8 cellular contexts compared by ENCODE assay signal in the genomic region with DNA sequence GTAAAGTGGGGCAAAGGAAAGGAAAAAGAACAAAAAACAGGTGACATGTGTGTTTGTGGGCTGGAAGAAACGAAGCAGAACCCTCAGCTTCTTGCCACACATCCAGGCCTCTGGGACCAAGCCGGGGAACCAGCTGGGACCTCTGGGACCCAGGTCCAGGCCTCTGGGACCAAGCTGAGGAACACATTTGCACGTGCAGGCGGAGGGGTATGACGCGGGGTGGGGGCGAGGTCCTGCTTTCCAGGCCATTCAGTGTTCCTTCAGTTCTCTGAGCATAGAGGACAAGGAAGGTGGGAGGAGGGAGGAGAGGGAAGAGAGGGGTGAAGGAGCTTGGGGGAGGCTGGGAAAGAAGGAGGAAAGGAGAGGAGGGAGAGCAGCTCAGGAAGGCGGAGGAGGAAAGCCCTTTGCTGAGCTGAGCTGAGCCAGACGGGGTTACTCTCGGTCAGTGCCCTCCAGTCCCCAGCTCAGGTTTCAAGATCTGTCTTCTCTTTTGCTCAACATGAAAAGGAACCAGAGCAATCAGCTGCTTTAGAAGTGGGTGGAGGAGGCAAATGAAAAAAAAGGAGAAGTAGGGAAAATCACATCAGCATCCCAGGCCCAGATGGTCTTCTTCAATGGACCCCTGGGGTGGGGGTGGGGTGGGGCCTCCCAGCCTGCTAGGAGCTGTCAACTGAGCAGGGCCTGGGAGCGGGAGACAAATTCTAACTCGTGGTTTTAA. TPM values are rescaled to one million over a fixed set of nuclear protein-coding genes. Genes with fewer than 3 reads are reported as not detected.
DNase-seq lines count a peak whose midpoint lies in the region; ATAC-seq, FAIRE-seq and TF ChIP-seq lines count a peak whose summit lies in the region.

No MANE protein-coding gene starts in this region.

- CTCF ChIA-PET in endothelial cell of umbilical vein (lab: Charles Lee), result interaction anchor here (0.6 to 2.4 kb wide), 15 partner anchors 9 to 549 kb away, joined by 3 to 14 read pairs (median 4); a partner anchor contains a TSS

- no peak overlapping the region for H3K9ac ChIP-seq in endothelial cell of umbilical vein (replicated peaks; ENCODE audit: extremely low read depth, insufficient read depth, low read length)

- no peak overlapping the region for H3K4me3 ChIP-seq in endothelial cell of umbilical vein (replicated peaks in 1 of 3; ENCODE audit: insufficient read depth in 1 of 3, low read depth in 1 of 3, low read length in 3 of 3)
- H3K4me3 ChIP-seq in muscle layer of duodenum (ENCODE audit: low read depth in 1 of 2, low read length in 2 of 2), result peak overlapping the region in 1 of 2 donors; percentile 36

- peaks cover 38% of the 10 kb centered on the region for H3K4me1 ChIP-seq in endothelial cell of umbilical vein (ENCODE audit: control insufficient read depth, extremely low read depth, insufficient read depth, low read length)
- peaks cover 33 to 66% of the 10 kb centered on the region in 2 donors for H3K4me1 ChIP-seq in muscle layer of duodenum (ENCODE audit: control insufficient read depth in 1 of 2, insufficient read depth in 2 of 2, low read length in 2 of 2)

- no peak for TF ChIP-seq CTCF in GM20000 (IDR thresholded peaks at IDR 0.05; ENCODE audit: extremely low read depth, missing control alignments)
- no peak for TF ChIP-seq CTCF in endothelial cell of umbilical vein (IDR thresholded peaks at IDR 0.05; ENCODE audit: extremely low read depth in 1 of 2, insufficient read depth in 1 of 2, low read depth in 1 of 2, low read length in 2 of 2)

- H3K4me2 ChIP-seq in endothelial cell of umbilical vein (ENCODE audit: insufficient read depth, low read length), result peak overlapping the region; percentile 10

- no peak for TF ChIP-seq POLR2A in endothelial cell of umbilical vein (IDR thresholded peaks at IDR 0.05; ENCODE audit: low read depth, low read length)

- H3K36me3 ChIP-seq in endothelial cell of umbilical vein (ENCODE audit: control insufficient read depth in 2 of 2, extremely low read depth in 1 of 2, insufficient read depth in 2 of 2, low read length in 2 of 2), result no peaks in the 10 kb centered on the region
- H3K36me3 ChIP-seq in muscle layer of duodenum (ENCODE audit: control insufficient read depth in 1 of 2, insufficient read depth in 2 of 2, low read length in 2 of 2), result peaks cover 4 to 15% of the 10 kb centered on the region in 2 donors

- no TSS peak for BruUV-seq in endothelial cell of umbilical vein (replicated peaks; lab: Mats Ljungman, UMichigan)

- peak overlapping the region; percentile 71 for H2AFZ ChIP-seq in endothelial cell of umbilical vein (ENCODE audit: low read depth, low read length)

- ATAC-seq in HG03469 (IDR thresholded peaks at IDR 0.05; ENCODE audit: unreplicated experiment) (peak; percentile 92), HG03571 (IDR thresholded peaks at IDR 0.05; ENCODE audit: unreplicated experiment) (no peak)

- H3K27me3 ChIP-seq in endothelial cell of umbilical vein (ENCODE audit: control insufficient read depth in 2 of 2, insufficient read depth in 2 of 2, low read length in 2 of 2) (no peaks in the 10 kb centered on the region), muscle layer of duodenum (ENCODE audit: low read depth, low read length) (no peaks in the 10 kb centered on the region)

- intact Hi-C loops in endothelial cell of umbilical vein (cut with micrococcal nuclease), result loop anchor here (2.0 kb wide), 1 partner anchor 18 kb away; no protein-coding TSS in a partner anchor

- H3K9me1 ChIP-seq in endothelial cell of umbilical vein (replicated peaks; ENCODE audit: control insufficient read depth, extremely low read depth, insufficient read depth, low read length), result no peaks in the 10 kb centered on the region

- no peak overlapping the region for H3K27ac ChIP-seq in endothelial cell of umbilical vein (ENCODE audit: insufficient read depth, low read depth, low read length)
- peak overlapping the region; percentile 76 for H3K27ac ChIP-seq in muscle layer of duodenum (ENCODE audit: low read length)

- no peaks in the 10 kb centered on the region for H3K9me3 ChIP-seq in endothelial cell of umbilical vein (replicated peaks; ENCODE audit: control insufficient read depth, insufficient read depth, low read length)
- H3K9me3 ChIP-seq in muscle layer of duodenum (ENCODE audit: control insufficient read depth in 1 of 2, low read length in 2 of 2), result no peaks in the 10 kb centered on the region

- DNase-seq in CD1c-positive myeloid dendritic cell (ENCODE audit: extremely low spot score), result peak; percentile 92
- DNase-seq in GM20000 (ENCODE audit: low spot score), result peak; percentile 88
- peak; percentile 86 for DNase-seq in endothelial cell of umbilical vein (ENCODE audit: low read depth, low spot score)
- no peak for DNase-seq in activated naive CD4-positive, alpha-beta T cell (lab: John Stamatoyannopoulos, UW)

- dilution Hi-C loops in endothelial cell of umbilical vein (cut with MboI; ENCODE audit: extremely low pct_ligation_motif_present, low sequenced_read_pairs), result no loop called here

- H3K79me2 ChIP-seq in endothelial cell of umbilical vein (ENCODE audit: control insufficient read depth, insufficient read depth, low read length), result no peaks in the 10 kb centered on the region

- FAIRE-seq in endothelial cell of umbilical vein (lab: Jason Lieb, UNC), result no peak

- no peaks in the 10 kb centered on the region for H4K20me1 ChIP-seq in endothelial cell of umbilical vein (replicated peaks; ENCODE audit: control insufficient read depth, extremely low read depth, insufficient read depth, low read length)

- POLR2A ChIA-PET in endothelial cell of umbilical vein (lab: Charles Lee), result interaction anchor here (0.6 to 1.3 kb wide), 4 partner anchors 42 to 293 kb away, joined by 3 to 6 read pairs (median 5); no protein-coding TSS in a partner anchor

TF ChIP-seq in PFSK-1, 5 proteins besides CTCF, POLR2A, EP300 and RAD21:
- TF ChIP-seq POLR2AphosphoS5 (IDR thresholded peaks at IDR 0.05; ENCODE audit: low read depth, low read length) (no peak), FOXP2 (optimal IDR thresholded peaks at IDR 0.05; ENCODE audit: borderline replicate concordance, extremely low read depth, extremely low read length, insufficient read depth) (peak; percentile 25)

TF ChIP-seq in endothelial cell of umbilical vein, 7 proteins besides CTCF, POLR2A, EP300 and RAD21:
- TF ChIP-seq JUN (IDR thresholded peaks at IDR 0.05; ENCODE audit: borderline replicate concordance, insufficient read depth, insufficient read length, low read depth), result no peak
- TF ChIP-seq, protein P1, sequence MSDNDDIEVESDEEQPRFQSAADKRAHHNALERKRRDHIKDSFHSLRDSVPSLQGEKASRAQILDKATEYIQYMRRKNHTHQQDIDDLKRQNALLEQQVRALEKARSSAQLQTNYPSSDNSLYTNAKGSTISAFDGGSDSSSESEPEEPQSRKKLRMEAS (IDR thresholded peaks at IDR 0.05; ENCODE audit: insufficient read depth, insufficient read length), result no peak
- no peak for TF ChIP-seq GATA2 (IDR thresholded peaks at IDR 0.05; ENCODE audit: insufficient read depth, insufficient read length, low read depth, low read length)
- TF ChIP-seq FOS (IDR thresholded peaks at IDR 0.05; ENCODE audit: borderline replicate concordance, insufficient read depth, low read length), result no peak
- TF ChIP-seq POLR2AphosphoS5 (IDR thresholded peaks at IDR 0.05; ENCODE audit: insufficient read depth, low read depth, low read length), result no peak
- no peak for TF ChIP-seq EZH2 (IDR thresholded peaks at IDR 0.05; ENCODE audit: borderline replicate concordance, low read depth, low read length, severe bottlenecking)
- no peak for TF ChIP-seq MYC (IDR thresholded peaks at IDR 0.05; ENCODE audit: low read depth, low read length)

RNA-seq across cellular contexts. Expression of a gene that starts 59.1 kb away (rescaled TPM):
- polyA plus RNA-seq in PFSK-1 (2012; ENCODE audit: insufficient read length, low read depth), result 8.6 TPM
- total RNA-seq in endothelial cell of umbilical vein, result 6.6 and 9.8 TPM in 2 replicates
- 2.1 and 2.4 TPM in 2 replicates for polyA plus RNA-seq in endothelial cell of umbilical vein
- 0.90 and 1.1 TPM in 2 replicates for polyA plus RNA-seq in endothelial cell of umbilical vein (2011; cell fraction: cytosol; rRNA removed)
- polyA plus RNA-seq in endothelial cell of umbilical vein (2011; cell fraction: nucleus; rRNA removed), result 5.8 and 6.6 TPM in 2 replicates
- polyA plus RNA-seq in endothelial cell of umbilical vein (2012), result 1.4 and 2.4 TPM in 2 replicates
- polyA minus RNA-seq in endothelial cell of umbilical vein, result 18.9 and 43.9 TPM in 2 replicates
- polyA minus RNA-seq in endothelial cell of umbilical vein (2011; cell fraction: cytosol; rRNA and poly(A)+ RNA removed), result 0.31 TPM
- polyA minus RNA-seq in endothelial cell of umbilical vein (2011; cell fraction: nucleus; rRNA and poly(A)+ RNA removed), result 13.8 and 17.9 TPM in 2 replicates

Comparison
In these comparisons a context has a peak if more than half of its experiments do, and no peak if none do; other contexts are left out.
1. DNase-seq: peak in CD1c-positive myeloid dendritic cell (single experiment), GM20000 (single experiment) and endothelial cell of umbilical vein (single experiment); none in activated naive CD4-positive, alpha-beta T cell (0 of 4).